17 cellular contexts compared by ENCODE assay signal in genomic region chr5:67235399-67236110, GRCh38. TPM values are rescaled to one million over a fixed set of nuclear protein-coding genes. Genes with fewer than 3 reads are reported as not detected.
A peak's percentile ranks its signal among the peaks of the same experiment; 100 is the strongest.
DNase-seq lines count a peak whose midpoint lies in the region; ATAC-seq and TF ChIP-seq lines count a peak whose summit lies in the region.
"Had no signal": no experiment of that assay in that cellular context is flagged by ENCODE, and none has a peak within 500 bp of the region (broad histone marks: within the 10 kb centered on the region; RNA-seq: fewer than 3 reads in every experiment).

No MANE protein-coding gene starts in this region.

- H3K9me3 ChIP-seq in right lobe of liver (no peaks in the 10 kb centered on the region), sigmoid colon (no peaks in the 10 kb centered on the region)
- H3K9me3 ChIP-seq: SJCRH30 had no signal

- no peaks in the 10 kb centered on the region for H3K27me3 Mint-ChIP-seq in MCF 10A (ENCODE audit: insufficient read depth, unreplicated experiment)

- intact Hi-C loops in MCF 10A (cut with micrococcal nuclease), result no loop called here
- intact Hi-C loops in right lobe of liver (cut with DNase I), result no loop called here
- intact Hi-C loops in sigmoid colon (cut with DNase I), result loop anchor here (10.0 kb wide), 1 partner anchor 231 kb away; no protein-coding TSS in a partner anchor

- 32% methylated on average over 12 of the region's 12 CpGs for WGBS in right lobe of liver (ENCODE audit: insufficient coverage, low coverage, low lambda C conversion rate, missing lambda C conversion rate)
- 46 to 78% methylated on average over 12 of the region's 12 CpGs for WGBS in sigmoid colon, 2 donors

- H3K4me1 ChIP-seq in right lobe of liver (peaks cover 0 to 28% (median 12%) of the 10 kb centered on the region in 4 donors), sigmoid colon (peaks cover 0 to 60% (median 51%) of the 10 kb centered on the region in 4 donors)

- H3K9me3 Mint-ChIP-seq in MCF 10A (ENCODE audit: unreplicated experiment), result no peaks in the 10 kb centered on the region
- H3K9me3 Mint-ChIP-seq: IgD-negative memory B cell had no signal

- H3K36me3 ChIP-seq in right lobe of liver, result no peaks in the 10 kb centered on the region
- no peaks in the 10 kb centered on the region for H3K36me3 ChIP-seq in sigmoid colon
- H3K36me3 ChIP-seq: SJCRH30 had no signal

- CTCF ChIA-PET in MCF 10A (lab: Yijun Ruan, JAX), result interaction anchor here (0.6 to 0.7 kb wide), 3 partner anchors 929 to 1051 kb away, joined by 3 to 4 read pairs (median 3); no protein-coding TSS in a partner anchor

- H3K36me3 Mint-ChIP-seq in MCF 10A (ENCODE audit: insufficient read depth, unreplicated experiment), result no peaks in the 10 kb centered on the region
- H3K36me3 Mint-ChIP-seq: IgD-negative memory B cell had no signal

- TF ChIP-seq CTCF in MCF 10A (IDR thresholded peaks at IDR 0.05; ENCODE audit: unreplicated experiment) (no peak), right lobe of liver (IDR thresholded peaks at IDR 0.05) (no peak), sigmoid colon (IDR thresholded peaks at IDR 0.05) (no peak)

- DNase-seq in Caki2 (ENCODE audit: low read depth), result peak; percentile 40
- no peak for DNase-seq in MCF 10A (ENCODE audit: unreplicated experiment)
- DNase-seq in right lobe of liver, result peak in 1 of 3 donors; percentile 52
- DNase-seq in sigmoid colon, result no peak
- no peak for DNase-seq in RPMI8226
- DNase-seq in mesenteric fat pad (ENCODE audit: low spot score), result no peak
- no peak for DNase-seq in activated CD8-positive, alpha-beta memory T cell treated with anti-CD3 and anti-CD28 coated beads, Interleukin-2, amount 50 U/mL, for 48 hours
- DNase-seq: activated CD4-positive, CD25-positive, alpha-beta regulatory T cell; activated effector memory CD4-positive, alpha-beta T cell treated with anti-CD3 and anti-CD28 coated beads, Interleukin-2, amount 50 U/mL, for 16 hours; amygdala; endodermal cell; NCI-H2081 treated with DMSO at 0.1 percent for 48 hours; NCI-H524 treated with DMSO at 0.1 percent for 48 hours; stimulated activated CD4-positive, alpha-beta T cell treated with anti-CD3 and anti-CD28 coated beads, Interleukin-2, amount 100 ng/mL, for 48 hours had no signal

- POLR2A ChIA-PET in MCF 10A (lab: Yijun Ruan, JAX), result interaction anchor here (1.0 kb wide), 1 partner anchor 13 kb away, joined by 3 read pairs; no protein-coding TSS in a partner anchor

- TF ChIP-seq POLR2A in right lobe of liver (IDR thresholded peaks at IDR 0.05) (no peak), sigmoid colon (IDR thresholded peaks at IDR 0.05) (no peak)

- H3K27ac Mint-ChIP-seq in MCF 10A (ENCODE audit: low read depth, unreplicated experiment), result peak overlapping the region; percentile 46
- H3K27ac Mint-ChIP-seq: endodermal cell, IgD-negative memory B cell had no signal

- BruUV-seq in MCF 10A (replicated peaks; lab: Mats Ljungman, UMichigan), result no TSS peak

- H3K4me3 Mint-ChIP-seq in MCF 10A (ENCODE audit: unreplicated experiment), result no peak overlapping the region
- H3K4me3 Mint-ChIP-seq: endodermal cell had no signal

- peak overlapping the region; percentile 69 to 84 (median 77) for H3K27ac ChIP-seq in right lobe of liver
- H3K27ac ChIP-seq in sigmoid colon, result peak overlapping the region; percentile 42 to 85 (median 76)
- H3K27ac ChIP-seq: SJCRH30 had no signal

- ATAC-seq in right lobe of liver (peak; percentile 76 to 87 (median 79)), GM18520 (IDR thresholded peaks at IDR 0.05; ENCODE audit: unreplicated experiment) (no peak)

- H3K27me3 ChIP-seq in right lobe of liver (no peaks in the 10 kb centered on the region), sigmoid colon (no peaks in the 10 kb centered on the region)
- H3K27me3 ChIP-seq: SJCRH30 had no signal

- in situ Hi-C loops in Caki2 (cut with HindIII; ENCODE audit: low pct_unique_long_range_greater_than_20kb, low sequenced_read_pairs), result no loop called here

- no peak for TF ChIP-seq EP300 in sigmoid colon (IDR thresholded peaks at IDR 0.05)

- no peak overlapping the region for H3K4me3 ChIP-seq in right lobe of liver
- no peak overlapping the region for H3K4me3 ChIP-seq in sigmoid colon
- H3K4me3 ChIP-seq: SJCRH30 had no signal

- peaks cover 6% of the 10 kb centered on the region for H3K4me1 Mint-ChIP-seq in MCF 10A (ENCODE audit: insufficient read depth, unreplicated experiment)

RNA-seq across cellular contexts. Expression of gene CD180, which starts 39.0 kb away (rescaled TPM):
- not detected in 2 replicates for total RNA-seq in Caki2 (2014; rRNA removed; shearing (Covaris generic); ENCODE audit: low replicate concordance)
- total RNA-seq in MCF 10A (2022) (0.07 TPM in 1 of 2 replicates, not detected in the other), right lobe of liver (1 to 10 TPM in 2 of 6 experiments, under 1 TPM in 4; 0.44 to 3.3 (median 0.67) TPM), sigmoid colon (1 to 10 TPM in 1 of 4 donors, under 1 TPM in 3; 0.55 to 1.1 (median 0.90) TPM), mesenteric fat pad (2.6 TPM)
- polyA plus RNA-seq in sigmoid colon, result 1 to 10 TPM in 2 of 3 donors, under 1 TPM in 1; 0.60 to 3.5 (median 2.3) TPM
- total RNA-seq: endodermal cell, SJCRH30 had no signal
